ENCODE assay signal across 1 cellular context in genomic region chr19:18415177-18415867, GRCh38.
A peak's percentile ranks its signal among the peaks of the same experiment; 100 is the strongest.
TF ChIP-seq lines count a peak whose summit lies in the region.

No MANE protein-coding gene starts in this region.

TF ChIP-seq in K562, 482 proteins besides CTCF, POLR2A, EP300 and RAD21 (continued from another document and continues in another):
- TF ChIP-seq CBX8 (IDR thresholded peaks at IDR 0.05; ENCODE audit: borderline replicate concordance, extremely low read depth, low read depth, low read length, poor library complexity, severe bottlenecking) (no peak), MAZ (CRISPR knock-in tag; conservative IDR thresholded peaks at IDR 0.05 in 1 of 2, IDR thresholded peaks at IDR 0.05 in 1 of 2) (peak; percentile 44 to 92), CHD4 (IDR thresholded peaks at IDR 0.05; ENCODE audit: insufficient read depth, insufficient replicate concordance, low read depth, low read length, poor library complexity, severe bottlenecking) (no peak), ZNF263 (CRISPR knock-in tag; IDR thresholded peaks at IDR 0.05; ENCODE audit: borderline replicate concordance) (peak; percentile 100), ZNF253 (CRISPR knock-in tag; conservative IDR thresholded peaks at IDR 0.05) (0 out of 2 replicates have a peak, but pooled peaks have one; percentile 21), NFE2L1 (tag; IDR thresholded peaks at IDR 0.05; ENCODE audit: borderline replicate concordance, low read depth) (no peak), NFATC3 (IDR thresholded peaks at IDR 0.05) (no peak), GTF3C2 (IDR thresholded peaks at IDR 0.05; ENCODE audit: borderline replicate concordance, extremely low read depth, insufficient read length) (no peak), REST (CRISPR knock-in tag; IDR thresholded peaks at IDR 0.05; ENCODE audit: low read depth) (peak; percentile 74; the same call in 1 of the 2 replicates), HDAC2 (IDR thresholded peaks at IDR 0.05) (peak; percentile 86), NR2C2 (CRISPR knock-in tag; IDR thresholded peaks at IDR 0.05) (no peak), NR2C2 (tag; IDR thresholded peaks at IDR 0.05) (peak; percentile 66; the same call in 1 of the 2 replicates), ZNF431 (CRISPR knock-in tag; IDR thresholded peaks at IDR 0.05) (no peak), MAFG (tag; conservative IDR thresholded peaks at IDR 0.05) (no peak), FOXK1 (CRISPR knock-in tag; IDR thresholded peaks at IDR 0.05; ENCODE audit: borderline replicate concordance) (no peak), ZNF696 (CRISPR knock-in tag; conservative IDR thresholded peaks at IDR 0.05) (no peak), ESRRB (CRISPR knock-in tag; IDR thresholded peaks at IDR 0.05; ENCODE audit: borderline replicate concordance) (no peak), ZNF644 (tag; IDR thresholded peaks at IDR 0.05; ENCODE audit: low read depth) (no peak), TBP (optimal IDR thresholded peaks at IDR 0.05; ENCODE audit: low read depth, low read length) (peak; percentile 55), MIER1 (IDR thresholded peaks at IDR 0.05; ENCODE audit: low read depth) (no peak), EWSR1 (IDR thresholded peaks at IDR 0.05; ENCODE audit: borderline replicate concordance, low read depth, partially characterized antibody) (no peak), KHSRP (IDR thresholded peaks at IDR 0.05) (no peak), NR2C1 (IDR thresholded peaks at IDR 0.05) (no peak), NR2C1 (tag; IDR thresholded peaks at IDR 0.05) (peak; percentile 48; the same call in 1 of the 2 replicates), ZNF12 (CRISPR knock-in tag; IDR thresholded peaks at IDR 0.05) (no peak), CBX2 (IDR thresholded peaks at IDR 0.05; ENCODE audit: insufficient read depth, low read length, poor library complexity, severe bottlenecking) (no peak), MTA2 (IDR thresholded peaks at IDR 0.05; ENCODE audit: low read depth) (peak; percentile 51; the same call in 1 of the 2 replicates), TARDBP (IDR thresholded peaks at IDR 0.05) (no peak), CEBPG (CRISPR knock-in tag; IDR thresholded peaks at IDR 0.05) (no peak), CEBPG (tag; conservative IDR thresholded peaks at IDR 0.05 in 1 of 2, IDR thresholded peaks at IDR 0.05 in 1 of 2) (no peak), CREB1 (IDR thresholded peaks at IDR 0.05) (no peak), CREB1 (CRISPR knock-in tag; IDR thresholded peaks at IDR 0.05) (no peak), ZNF134 (CRISPR knock-in tag; conservative IDR thresholded peaks at IDR 0.05) (0 out of 2 replicates have a peak, but pooled peaks have one; percentile 47), TEAD2 (tag; IDR thresholded peaks at IDR 0.05) (peak; percentile 52; the same call in 1 of the 2 replicates), ZNF311 (CRISPR knock-in tag; IDR thresholded peaks at IDR 0.05) (peak; percentile 86), RBM17 (IDR thresholded peaks at IDR 0.05; ENCODE audit: borderline replicate concordance, low read depth, low read length) (no peak), TRIM24 (IDR thresholded peaks at IDR 0.05) (0 out of 4 replicates have a peak, but pooled peaks of 1 of the 2 experiments have one; percentile 25), OTX1 (CRISPR knock-in tag; IDR thresholded peaks at IDR 0.05) (peak; percentile 94)
- TF ChIP-seq, protein P1, sequence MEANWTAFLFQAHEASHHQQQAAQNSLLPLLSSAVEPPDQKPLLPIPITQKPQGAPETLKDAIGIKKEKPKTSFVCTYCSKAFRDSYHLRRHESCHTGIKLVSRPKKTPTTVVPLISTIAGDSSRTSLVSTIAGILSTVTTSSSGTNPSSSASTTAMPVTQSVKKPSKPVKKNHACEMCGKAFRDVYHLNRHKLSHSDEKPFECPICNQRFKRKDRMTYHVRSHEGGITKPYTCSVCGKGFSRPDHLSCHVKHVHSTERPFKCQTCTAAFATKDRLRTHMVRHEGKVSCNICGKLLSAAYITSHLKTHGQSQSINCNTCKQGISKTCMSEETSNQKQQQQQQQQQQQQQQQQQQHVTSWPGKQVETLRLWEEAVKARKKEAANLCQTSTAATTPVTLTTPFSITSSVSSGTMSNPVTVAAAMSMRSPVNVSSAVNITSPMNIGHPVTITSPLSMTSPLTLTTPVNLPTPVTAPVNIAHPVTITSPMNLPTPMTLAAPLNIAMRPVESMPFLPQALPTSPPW (CRISPR knock-in tag; IDR thresholded peaks at IDR 0.05): peak; percentile 96
- TF ChIP-seq, protein P2, sequence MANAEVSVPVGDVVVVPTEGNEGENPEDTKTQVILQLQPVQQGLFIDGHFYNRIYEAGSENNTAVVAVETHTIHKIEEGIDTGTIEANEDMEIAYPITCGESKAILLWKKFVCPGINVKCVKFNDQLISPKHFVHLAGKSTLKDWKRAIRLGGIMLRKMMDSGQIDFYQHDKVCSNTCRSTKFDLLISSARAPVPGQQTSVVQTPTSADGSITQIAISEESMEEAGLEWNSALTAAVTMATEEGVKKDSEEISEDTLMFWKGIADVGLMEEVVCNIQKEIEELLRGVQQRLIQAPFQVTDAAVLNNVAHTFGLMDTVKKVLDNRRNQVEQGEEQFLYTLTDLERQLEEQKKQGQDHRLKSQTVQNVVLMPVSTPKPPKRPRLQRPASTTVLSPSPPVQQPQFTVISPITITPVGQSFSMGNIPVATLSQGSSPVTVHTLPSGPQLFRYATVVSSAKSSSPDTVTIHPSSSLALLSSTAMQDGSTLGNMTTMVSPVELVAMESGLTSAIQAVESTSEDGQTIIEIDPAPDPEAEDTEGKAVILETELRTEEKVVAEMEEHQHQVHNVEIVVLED (CRISPR knock-in tag; IDR thresholded peaks at IDR 0.05): peak; percentile 72
- TF ChIP-seq, protein P3, sequence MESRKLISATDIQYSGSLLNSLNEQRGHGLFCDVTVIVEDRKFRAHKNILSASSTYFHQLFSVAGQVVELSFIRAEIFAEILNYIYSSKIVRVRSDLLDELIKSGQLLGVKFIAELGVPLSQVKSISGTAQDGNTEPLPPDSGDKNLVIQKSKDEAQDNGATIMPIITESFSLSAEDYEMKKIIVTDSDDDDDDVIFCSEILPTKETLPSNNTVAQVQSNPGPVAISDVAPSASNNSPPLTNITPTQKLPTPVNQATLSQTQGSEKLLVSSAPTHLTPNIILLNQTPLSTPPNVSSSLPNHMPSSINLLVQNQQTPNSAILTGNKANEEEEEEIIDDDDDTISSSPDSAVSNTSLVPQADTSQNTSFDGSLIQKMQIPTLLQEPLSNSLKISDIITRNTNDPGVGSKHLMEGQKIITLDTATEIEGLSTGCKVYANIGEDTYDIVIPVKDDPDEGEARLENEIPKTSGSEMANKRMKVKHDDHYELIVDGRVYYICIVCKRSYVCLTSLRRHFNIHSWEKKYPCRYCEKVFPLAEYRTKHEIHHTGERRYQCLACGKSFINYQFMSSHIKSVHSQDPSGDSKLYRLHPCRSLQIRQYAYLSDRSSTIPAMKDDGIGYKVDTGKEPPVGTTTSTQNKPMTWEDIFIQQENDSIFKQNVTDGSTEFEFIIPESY (CRISPR knock-in tag; IDR thresholded peaks at IDR 0.05): no peak
- TF ChIP-seq, protein P4, sequence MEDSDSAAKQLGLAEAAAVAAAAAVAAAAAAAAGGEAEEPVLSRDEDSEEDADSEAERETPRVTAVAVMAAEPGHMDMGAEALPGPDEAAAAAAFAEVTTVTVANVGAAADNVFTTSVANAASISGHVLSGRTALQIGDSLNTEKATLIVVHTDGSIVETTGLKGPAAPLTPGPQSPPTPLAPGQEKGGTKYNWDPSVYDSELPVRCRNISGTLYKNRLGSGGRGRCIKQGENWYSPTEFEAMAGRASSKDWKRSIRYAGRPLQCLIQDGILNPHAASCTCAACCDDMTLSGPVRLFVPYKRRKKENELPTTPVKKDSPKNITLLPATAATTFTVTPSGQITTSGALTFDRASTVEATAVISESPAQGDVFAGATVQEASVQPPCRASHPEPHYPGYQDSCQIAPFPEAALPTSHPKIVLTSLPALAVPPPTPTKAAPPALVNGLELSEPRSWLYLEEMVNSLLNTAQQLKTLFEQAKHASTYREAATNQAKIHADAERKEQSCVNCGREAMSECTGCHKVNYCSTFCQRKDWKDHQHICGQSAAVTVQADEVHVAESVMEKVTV (CRISPR knock-in tag; IDR thresholded peaks at IDR 0.05): 0 out of 2 replicates have a peak, but pooled peaks have one; percentile 21
- TF ChIP-seq, protein P5, sequence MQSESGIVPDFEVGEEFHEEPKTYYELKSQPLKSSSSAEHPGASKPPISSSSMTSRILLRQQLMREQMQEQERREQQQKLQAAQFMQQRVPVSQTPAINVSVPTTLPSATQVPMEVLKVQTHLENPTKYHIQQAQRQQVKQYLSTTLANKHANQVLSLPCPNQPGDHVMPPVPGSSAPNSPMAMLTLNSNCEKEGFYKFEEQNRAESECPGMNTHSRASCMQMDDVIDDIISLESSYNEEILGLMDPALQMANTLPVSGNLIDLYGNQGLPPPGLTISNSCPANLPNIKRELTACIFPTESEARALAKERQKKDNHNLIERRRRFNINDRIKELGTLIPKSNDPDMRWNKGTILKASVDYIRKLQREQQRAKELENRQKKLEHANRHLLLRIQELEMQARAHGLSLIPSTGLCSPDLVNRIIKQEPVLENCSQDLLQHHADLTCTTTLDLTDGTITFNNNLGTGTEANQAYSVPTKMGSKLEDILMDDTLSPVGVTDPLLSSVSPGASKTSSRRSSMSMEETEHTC (IDR thresholded peaks at IDR 0.05): 0 out of 2 replicates have a peak, but pooled peaks have one; percentile 21
- TF ChIP-seq, protein P6, sequence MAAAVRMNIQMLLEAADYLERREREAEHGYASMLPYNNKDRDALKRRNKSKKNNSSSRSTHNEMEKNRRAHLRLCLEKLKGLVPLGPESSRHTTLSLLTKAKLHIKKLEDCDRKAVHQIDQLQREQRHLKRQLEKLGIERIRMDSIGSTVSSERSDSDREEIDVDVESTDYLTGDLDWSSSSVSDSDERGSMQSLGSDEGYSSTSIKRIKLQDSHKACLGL (CRISPR knock-in tag; IDR thresholded peaks at IDR 0.05; ENCODE audit: borderline replicate concordance, poor library complexity, severe bottlenecking): no peak
- TF ChIP-seq, protein P7, sequence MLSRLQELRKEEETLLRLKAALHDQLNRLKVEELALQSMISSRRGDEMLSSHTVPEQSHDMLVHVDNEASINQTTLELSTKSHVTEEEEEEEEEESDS (CRISPR knock-in tag; IDR thresholded peaks at IDR 0.05): no peak
